In the genomic region with DNA sequence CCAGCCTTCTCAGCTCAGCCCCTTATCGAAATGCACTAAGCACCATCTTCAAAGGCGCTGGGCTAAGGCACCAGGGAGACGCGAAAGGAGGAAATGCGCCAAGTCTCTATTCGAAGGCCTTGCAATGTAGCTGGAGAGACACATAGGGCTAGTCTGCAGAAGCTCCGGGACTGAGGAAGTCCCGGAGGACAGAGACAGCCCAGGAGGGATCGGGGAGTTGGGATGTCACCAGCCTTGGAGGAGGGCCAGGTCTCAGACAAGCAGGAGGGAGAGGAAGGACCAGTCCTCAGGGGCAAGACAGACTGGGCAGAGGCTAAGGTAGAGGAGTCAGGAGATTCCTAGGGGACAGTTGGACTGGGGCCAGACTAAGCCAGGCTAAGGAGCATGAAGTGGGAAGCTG, we compare ENCODE assay signal across 24 cellular contexts. TPM values are rescaled to one million over a fixed set of nuclear protein-coding genes. Genes with fewer than 3 reads are reported as not detected.
DNase-seq lines count a peak whose midpoint lies in the region; ATAC-seq and TF ChIP-seq lines count a peak whose summit lies in the region.
"Had no signal": no experiment of that assay in that cellular context is flagged by ENCODE, and none has a peak within 500 bp of the region (broad histone marks: within the 10 kb centered on the region; RNA-seq: fewer than 3 reads in every experiment).

No MANE protein-coding gene starts in this region.

- peak; percentile 13 for ATAC-seq in left ventricle myocardium superior
- no peak for ATAC-seq in heart left ventricle
- ATAC-seq: T-cell had no signal

- H3K36me3 ChIP-seq in heart left ventricle: no peaks in the 10 kb centered on the region
- no peaks in the 10 kb centered on the region for H3K36me3 ChIP-seq in OCI-LY3 (replicated peaks; ENCODE audit: low read depth, low read length)
- H3K36me3 ChIP-seq: heart right ventricle, uterus had no signal

- H4K20me1 ChIP-seq in OCI-LY3 (ENCODE audit: insufficient read depth, low read length): no peaks in the 10 kb centered on the region

- no peak overlapping the region for H3K9ac ChIP-seq in OCI-LY3 (ENCODE audit: low read length)

- DNase-seq in left ventricle myocardium superior (no peak), heart left ventricle (no peak), islet precursor cell (peak; percentile 53), Ammon's horn (ENCODE audit: low spot score) (no peak), NCI-H2196 (lab: John Stamatoyannopoulos, UW; ENCODE audit: unreplicated experiment) (no peak), NCI-H524 (lab: John Stamatoyannopoulos, UW) (no peak)
- no peak for DNase-seq in stimulated activated CD4-positive, alpha-beta T cell treated with anti-CD3 and anti-CD28 coated beads, Interleukin-12 subunit alpha, Interleukin-12 subunit beta, amount 100 ng/mL, for 4 hours
- DNase-seq: activated CD4-positive, alpha-beta T cell treated with anti-CD3 and anti-CD28 coated beads, Interleukin-2, amount 50 U/mL, for 48 hours; activated naive CD4-positive, alpha-beta T cell treated with Interleukin-2 at 50 U/mL for 16 hours; activated T-cell treated with anti-CD3 and anti-CD28 coated beads, Interleukin-2, amount 50 U/mL, for 1 hour; amniotic stem cell; CD8-positive, alpha-beta memory T cell; DMS53; heart right ventricle; HFFc6; immature natural killer cell; IMR-90; NCI-H1092 treated with DMSO at 0.1 percent for 48 hours; NCI-H2029 treated with DMSO at 0.1 percent for 48 hours; T-cell; uterus had no signal

- TF ChIP-seq CTCF in heart left ventricle (IDR thresholded peaks at IDR 0.05) (no peak), OCI-LY3 (IDR thresholded peaks at IDR 0.05; ENCODE audit: low read depth, low read length) (no peak)

- H2AFZ ChIP-seq in OCI-LY3 (ENCODE audit: low read depth, low read length): no peak overlapping the region

- WGBS in heart left ventricle, 4 donors: 59 to 63% (median 61%) methylated on average over 9 of the region's 9 CpGs

- peak overlapping the region; percentile 81 for H3K4me2 ChIP-seq in OCI-LY3 (ENCODE audit: low read length)

- H3K4me3 ChIP-seq in heart left ventricle (no peak overlapping the region), OCI-LY3 (ENCODE audit: low read length) (peak overlapping the region; percentile 59)
- H3K4me3 ChIP-seq: heart right ventricle, uterus had no signal

- H3K27me3 ChIP-seq in heart left ventricle (peaks cover 0 to 39% (median 22%) of the 10 kb centered on the region in 9 donors), OCI-LY3 (ENCODE audit: low read depth, low read length) (no peaks in the 10 kb centered on the region)
- H3K27me3 ChIP-seq: uterus had no signal

- no peak for TF ChIP-seq POLR2A in heart left ventricle (IDR thresholded peaks at IDR 0.05)

- no peak overlapping the region for H3K27ac ChIP-seq in heart left ventricle
- H3K27ac ChIP-seq in OCI-LY3 (ENCODE audit: low read length): peak overlapping the region; percentile 63; the same call in 1 of the 2 replicates
- H3K27ac ChIP-seq: heart right ventricle, HL-60, uterus had no signal

- H3K4me1 ChIP-seq in heart left ventricle: peaks cover 0 to 7% (median 0%) of the 10 kb centered on the region in 12 donors
- peaks cover 17% of the 10 kb centered on the region for H3K4me1 ChIP-seq in OCI-LY3 (ENCODE audit: low read length)
- H3K4me1 ChIP-seq: uterus had no signal

- intact Hi-C loops in left ventricle myocardium superior (cut with micrococcal nuclease): no loop called here
- intact Hi-C loops in heart left ventricle (cut with DNase I): loop anchor here in 9 of 10 donors (10.0 kb wide), 6 partner anchors 95 to 345 kb away; partner anchors contain the start of gene XAF1 (in 2 of the 9)

- peaks cover 4% of the 10 kb centered on the region; the same call in 1 of the 2 replicates for H3K79me2 ChIP-seq in OCI-LY3 (ENCODE audit: low read length)

- H3K9me3 ChIP-seq in heart left ventricle (no peaks in the 10 kb centered on the region), OCI-LY3 (ENCODE audit: insufficient read depth, low read length) (no peaks in the 10 kb centered on the region)
- H3K9me3 ChIP-seq: heart right ventricle, uterus had no signal

RNA-seq across cellular contexts. Expression of gene C17orf100, which starts 8.5 kb away (rescaled TPM):
- total RNA-seq in left ventricle myocardium superior (0.47 TPM), heart left ventricle (under 1 TPM; 0.30 to 0.75 (median 0.56) TPM)
- under 1 TPM; 0.84 to 0.86 TPM for polyA plus RNA-seq in heart left ventricle

RNA-seq across cellular contexts. Expression of gene MED31, which starts 8.7 kb away (rescaled TPM):
- 14.3 TPM for total RNA-seq in left ventricle myocardium superior
- 10 to 100 TPM in 7 of 9 donors, 1 to 10 TPM in 2; 5.4 to 17.5 (median 13.7) TPM for total RNA-seq in heart left ventricle
- polyA plus RNA-seq in heart left ventricle: 10 to 100 TPM; 18.7 to 20.9 TPM

RNA-seq across cellular contexts. Expression of gene TXNDC17, which starts 19.2 kb away (rescaled TPM):
- total RNA-seq in left ventricle myocardium superior (47.2 TPM), heart left ventricle (10 to 100 TPM; 31.5 to 95.2 (median 43.3) TPM)
- polyA plus RNA-seq in heart left ventricle: 100 to 1,000 TPM in 1 of 2 donors, 10 to 100 TPM in 1; 98.3 to 221 TPM

RNA-seq across cellular contexts. Expression of gene KIAA0753, which starts 19.6 kb away (rescaled TPM):
- total RNA-seq in left ventricle myocardium superior (4.5 TPM), heart left ventricle (10 to 100 TPM in 1 of 9 donors, 1 to 10 TPM in 8; 3.3 to 10.2 (median 5.0) TPM)
- 1 to 10 TPM; 2.7 to 5.0 TPM for polyA plus RNA-seq in heart left ventricle

RNA-seq across cellular contexts. Expression of gene SLC13A5, which starts 53.1 kb away (rescaled TPM):
- total RNA-seq in left ventricle myocardium superior: not detected
- total RNA-seq in heart left ventricle: under 1 TPM in 1 of 9 donors, not detected in 8; 0.72 TPM
- polyA plus RNA-seq in heart left ventricle: under 1 TPM in 1 of 2 donors, not detected in 1; 0.06 TPM
- total RNA-seq: CD8-positive, alpha-beta memory T cell; HFFc6; IMR-90; NCI-H460 had no signal
- polyA plus RNA-seq: CD8-positive, alpha-beta memory T cell; immature natural killer cell; IMR-90 had no signal
